In the genomic region with DNA sequence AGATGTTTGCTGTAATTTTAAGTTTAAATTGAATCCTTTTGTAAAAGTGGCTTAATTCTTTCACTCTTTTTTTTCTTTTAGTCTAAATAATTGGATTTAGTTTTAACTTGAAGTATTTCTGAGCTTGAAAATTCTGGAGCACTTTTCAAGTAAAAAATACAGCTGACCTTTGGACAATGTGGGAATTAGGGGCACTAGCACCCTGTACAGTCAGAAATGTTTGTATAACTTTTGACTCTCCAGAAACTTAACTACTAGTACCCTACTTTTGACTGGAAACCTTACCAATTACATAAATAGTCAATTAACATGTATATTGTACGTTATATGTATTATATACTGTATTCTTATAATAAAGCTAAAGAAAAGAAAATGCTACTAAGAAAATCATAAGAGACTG, we compare ENCODE assay signal across 2 cellular contexts.
TF ChIP-seq lines count a peak whose summit lies in the region.

No MANE protein-coding gene starts in this region.

TF ChIP-seq in HepG2, 621 proteins besides CTCF, POLR2A, EP300 and RAD21:
- TF ChIP-seq HNF4G (IDR thresholded peaks at IDR 0.05; ENCODE audit: borderline replicate concordance, low read depth, low read length) (peak; percentile 37; the same call in 1 of the 2 replicates), HNF4G (CRISPR knock-in tag; IDR thresholded peaks at IDR 0.05; ENCODE audit: borderline replicate concordance, low read depth) (no peak), HNF4A (CRISPR knock-in tag; IDR thresholded peaks at IDR 0.05) (peak; percentile 55), GATAD2A (CRISPR knock-in tag; IDR thresholded peaks at IDR 0.05) (0 out of 2 replicates have a peak, but pooled peaks have one; percentile 21), ZFP37 (CRISPR knock-in tag; IDR thresholded peaks at IDR 0.05; ENCODE audit: borderline replicate concordance) (no peak)
- TF ChIP-seq, protein P1, sequence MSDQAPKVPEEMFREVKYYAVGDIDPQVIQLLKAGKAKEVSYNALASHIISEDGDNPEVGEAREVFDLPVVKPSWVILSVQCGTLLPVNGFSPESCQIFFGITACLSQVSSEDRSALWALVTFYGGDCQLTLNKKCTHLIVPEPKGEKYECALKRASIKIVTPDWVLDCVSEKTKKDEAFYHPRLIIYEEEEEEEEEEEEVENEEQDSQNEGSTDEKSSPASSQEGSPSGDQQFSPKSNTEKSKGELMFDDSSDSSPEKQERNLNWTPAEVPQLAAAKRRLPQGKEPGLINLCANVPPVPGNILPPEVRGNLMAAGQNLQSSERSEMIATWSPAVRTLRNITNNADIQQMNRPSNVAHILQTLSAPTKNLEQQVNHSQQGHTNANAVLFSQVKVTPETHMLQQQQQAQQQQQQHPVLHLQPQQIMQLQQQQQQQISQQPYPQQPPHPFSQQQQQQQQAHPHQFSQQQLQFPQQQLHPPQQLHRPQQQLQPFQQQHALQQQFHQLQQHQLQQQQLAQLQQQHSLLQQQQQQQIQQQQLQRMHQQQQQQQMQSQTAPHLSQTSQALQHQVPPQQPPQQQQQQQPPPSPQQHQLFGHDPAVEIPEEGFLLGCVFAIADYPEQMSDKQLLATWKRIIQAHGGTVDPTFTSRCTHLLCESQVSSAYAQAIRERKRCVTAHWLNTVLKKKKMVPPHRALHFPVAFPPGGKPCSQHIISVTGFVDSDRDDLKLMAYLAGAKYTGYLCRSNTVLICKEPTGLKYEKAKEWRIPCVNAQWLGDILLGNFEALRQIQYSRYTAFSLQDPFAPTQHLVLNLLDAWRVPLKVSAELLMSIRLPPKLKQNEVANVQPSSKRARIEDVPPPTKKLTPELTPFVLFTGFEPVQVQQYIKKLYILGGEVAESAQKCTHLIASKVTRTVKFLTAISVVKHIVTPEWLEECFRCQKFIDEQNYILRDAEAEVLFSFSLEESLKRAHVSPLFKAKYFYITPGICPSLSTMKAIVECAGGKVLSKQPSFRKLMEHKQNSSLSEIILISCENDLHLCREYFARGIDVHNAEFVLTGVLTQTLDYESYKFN (CRISPR knock-in tag; conservative IDR thresholded peaks at IDR 0.05) = peak; percentile 52; the same call in 1 of the 2 replicates

TF ChIP-seq in GM23338, 12 proteins besides CTCF, POLR2A, EP300 and RAD21:
- TF ChIP-seq ZNF114 (CRISPR knock-in tag; IDR thresholded peaks at IDR 0.05) (no peak), ZNF331 (CRISPR knock-in tag; IDR thresholded peaks at IDR 0.05; ENCODE audit: low read depth) (no peak), EZH2 (IDR thresholded peaks at IDR 0.05; ENCODE audit: low read depth, unreplicated experiment) (no peak), CREB1 (CRISPR knock-in tag; IDR thresholded peaks at IDR 0.05; ENCODE audit: low read depth) (no peak), NANOG (IDR thresholded peaks at IDR 0.05; ENCODE audit: borderline replicate concordance) (no peak), POLR2AphosphoS5 (IDR thresholded peaks at IDR 0.05; ENCODE audit: low read depth) (no peak), STAT1 (IDR thresholded peaks at IDR 0.05; ENCODE audit: unreplicated experiment) (no peak), JUNB (IDR thresholded peaks at IDR 0.05; ENCODE audit: unreplicated experiment) (no peak), EZH2phosphoT487 (IDR thresholded peaks at IDR 0.05; ENCODE audit: unreplicated experiment) (no peak)
- TF ChIP-seq, protein P2, sequence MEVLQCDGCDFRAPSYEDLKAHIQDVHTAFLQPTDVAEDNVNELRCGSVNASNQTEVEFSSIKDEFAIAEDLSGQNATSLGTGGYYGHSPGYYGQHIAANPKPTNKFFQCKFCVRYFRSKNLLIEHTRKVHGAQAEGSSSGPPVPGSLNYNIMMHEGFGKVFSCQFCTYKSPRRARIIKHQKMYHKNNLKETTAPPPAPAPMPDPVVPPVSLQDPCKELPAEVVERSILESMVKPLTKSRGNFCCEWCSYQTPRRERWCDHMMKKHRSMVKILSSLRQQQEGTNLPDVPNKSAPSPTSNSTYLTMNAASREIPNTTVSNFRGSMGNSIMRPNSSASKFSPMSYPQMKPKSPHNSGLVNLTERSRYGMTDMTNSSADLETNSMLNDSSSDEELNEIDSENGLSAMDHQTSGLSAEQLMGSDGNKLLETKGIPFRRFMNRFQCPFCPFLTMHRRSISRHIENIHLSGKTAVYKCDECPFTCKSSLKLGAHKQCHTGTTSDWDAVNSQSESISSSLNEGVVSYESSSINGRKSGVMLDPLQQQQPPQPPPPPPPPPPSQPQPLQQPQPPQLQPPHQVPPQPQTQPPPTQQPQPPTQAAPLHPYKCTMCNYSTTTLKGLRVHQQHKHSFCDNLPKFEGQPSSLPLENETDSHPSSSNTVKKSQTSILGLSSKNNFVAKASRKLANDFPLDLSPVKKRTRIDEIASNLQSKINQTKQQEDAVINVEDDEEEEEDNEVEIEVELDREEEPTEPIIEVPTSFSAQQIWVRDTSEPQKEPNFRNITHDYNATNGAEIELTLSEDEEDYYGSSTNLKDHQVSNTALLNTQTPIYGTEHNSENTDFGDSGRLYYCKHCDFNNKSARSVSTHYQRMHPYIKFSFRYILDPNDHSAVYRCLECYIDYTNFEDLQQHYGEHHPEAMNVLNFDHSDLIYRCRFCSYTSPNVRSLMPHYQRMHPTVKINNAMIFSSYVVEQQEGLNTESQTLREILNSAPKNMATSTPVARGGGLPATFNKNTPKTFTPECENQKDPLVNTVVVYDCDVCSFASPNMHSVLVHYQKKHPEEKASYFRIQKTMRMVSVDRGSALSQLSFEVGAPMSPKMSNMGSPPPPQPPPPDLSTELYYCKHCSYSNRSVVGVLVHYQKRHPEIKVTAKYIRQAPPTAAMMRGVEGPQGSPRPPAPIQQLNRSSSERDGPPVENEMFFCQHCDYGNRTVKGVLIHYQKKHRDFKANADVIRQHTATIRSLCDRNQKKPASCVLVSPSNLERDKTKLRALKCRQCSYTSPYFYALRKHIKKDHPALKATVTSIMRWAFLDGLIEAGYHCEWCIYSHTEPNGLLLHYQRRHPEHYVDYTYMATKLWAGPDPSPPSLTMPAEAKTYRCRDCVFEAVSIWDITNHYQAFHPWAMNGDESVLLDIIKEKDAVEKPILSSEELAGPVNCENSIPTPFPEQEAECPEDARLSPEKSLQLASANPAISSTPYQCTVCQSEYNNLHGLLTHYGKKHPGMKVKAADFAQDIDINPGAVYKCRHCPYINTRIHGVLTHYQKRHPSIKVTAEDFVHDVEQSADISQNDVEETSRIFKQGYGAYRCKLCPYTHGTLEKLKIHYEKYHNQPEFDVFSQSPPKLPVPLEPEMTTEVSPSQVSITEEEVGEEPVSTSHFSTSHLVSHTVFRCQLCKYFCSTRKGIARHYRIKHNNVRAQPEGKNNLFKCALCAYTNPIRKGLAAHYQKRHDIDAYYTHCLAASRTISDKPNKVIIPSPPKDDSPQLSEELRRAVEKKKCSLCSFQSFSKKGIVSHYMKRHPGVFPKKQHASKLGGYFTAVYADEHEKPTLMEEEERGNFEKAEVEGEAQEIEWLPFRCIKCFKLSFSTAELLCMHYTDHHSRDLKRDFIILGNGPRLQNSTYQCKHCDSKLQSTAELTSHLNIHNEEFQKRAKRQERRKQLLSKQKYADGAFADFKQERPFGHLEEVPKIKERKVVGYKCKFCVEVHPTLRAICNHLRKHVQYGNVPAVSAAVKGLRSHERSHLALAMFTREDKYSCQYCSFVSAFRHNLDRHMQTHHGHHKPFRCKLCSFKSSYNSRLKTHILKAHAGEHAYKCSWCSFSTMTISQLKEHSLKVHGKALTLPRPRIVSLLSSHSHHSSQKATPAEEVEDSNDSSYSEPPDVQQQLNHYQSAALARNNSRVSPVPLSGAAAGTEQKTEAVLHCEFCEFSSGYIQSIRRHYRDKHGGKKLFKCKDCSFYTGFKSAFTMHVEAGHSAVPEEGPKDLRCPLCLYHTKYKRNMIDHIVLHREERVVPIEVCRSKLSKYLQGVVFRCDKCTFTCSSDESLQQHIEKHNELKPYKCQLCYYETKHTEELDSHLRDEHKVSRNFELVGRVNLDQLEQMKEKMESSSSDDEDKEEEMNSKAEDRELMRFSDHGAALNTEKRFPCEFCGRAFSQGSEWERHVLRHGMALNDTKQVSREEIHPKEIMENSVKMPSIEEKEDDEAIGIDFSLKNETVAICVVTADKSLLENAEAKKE (CRISPR knock-in tag; IDR thresholded peaks at IDR 0.05) = no peak
- TF ChIP-seq, protein P3, sequence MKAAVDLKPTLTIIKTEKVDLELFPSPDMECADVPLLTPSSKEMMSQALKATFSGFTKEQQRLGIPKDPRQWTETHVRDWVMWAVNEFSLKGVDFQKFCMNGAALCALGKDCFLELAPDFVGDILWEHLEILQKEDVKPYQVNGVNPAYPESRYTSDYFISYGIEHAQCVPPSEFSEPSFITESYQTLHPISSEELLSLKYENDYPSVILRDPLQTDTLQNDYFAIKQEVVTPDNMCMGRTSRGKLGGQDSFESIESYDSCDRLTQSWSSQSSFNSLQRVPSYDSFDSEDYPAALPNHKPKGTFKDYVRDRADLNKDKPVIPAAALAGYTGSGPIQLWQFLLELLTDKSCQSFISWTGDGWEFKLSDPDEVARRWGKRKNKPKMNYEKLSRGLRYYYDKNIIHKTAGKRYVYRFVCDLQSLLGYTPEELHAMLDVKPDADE (IDR thresholded peaks at IDR 0.05) = no peak
- TF ChIP-seq, protein P4, sequence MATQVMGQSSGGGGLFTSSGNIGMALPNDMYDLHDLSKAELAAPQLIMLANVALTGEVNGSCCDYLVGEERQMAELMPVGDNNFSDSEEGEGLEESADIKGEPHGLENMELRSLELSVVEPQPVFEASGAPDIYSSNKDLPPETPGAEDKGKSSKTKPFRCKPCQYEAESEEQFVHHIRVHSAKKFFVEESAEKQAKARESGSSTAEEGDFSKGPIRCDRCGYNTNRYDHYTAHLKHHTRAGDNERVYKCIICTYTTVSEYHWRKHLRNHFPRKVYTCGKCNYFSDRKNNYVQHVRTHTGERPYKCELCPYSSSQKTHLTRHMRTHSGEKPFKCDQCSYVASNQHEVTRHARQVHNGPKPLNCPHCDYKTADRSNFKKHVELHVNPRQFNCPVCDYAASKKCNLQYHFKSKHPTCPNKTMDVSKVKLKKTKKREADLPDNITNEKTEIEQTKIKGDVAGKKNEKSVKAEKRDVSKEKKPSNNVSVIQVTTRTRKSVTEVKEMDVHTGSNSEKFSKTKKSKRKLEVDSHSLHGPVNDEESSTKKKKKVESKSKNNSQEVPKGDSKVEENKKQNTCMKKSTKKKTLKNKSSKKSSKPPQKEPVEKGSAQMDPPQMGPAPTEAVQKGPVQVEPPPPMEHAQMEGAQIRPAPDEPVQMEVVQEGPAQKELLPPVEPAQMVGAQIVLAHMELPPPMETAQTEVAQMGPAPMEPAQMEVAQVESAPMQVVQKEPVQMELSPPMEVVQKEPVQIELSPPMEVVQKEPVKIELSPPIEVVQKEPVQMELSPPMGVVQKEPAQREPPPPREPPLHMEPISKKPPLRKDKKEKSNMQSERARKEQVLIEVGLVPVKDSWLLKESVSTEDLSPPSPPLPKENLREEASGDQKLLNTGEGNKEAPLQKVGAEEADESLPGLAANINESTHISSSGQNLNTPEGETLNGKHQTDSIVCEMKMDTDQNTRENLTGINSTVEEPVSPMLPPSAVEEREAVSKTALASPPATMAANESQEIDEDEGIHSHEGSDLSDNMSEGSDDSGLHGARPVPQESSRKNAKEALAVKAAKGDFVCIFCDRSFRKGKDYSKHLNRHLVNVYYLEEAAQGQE (IDR thresholded peaks at IDR 0.05; ENCODE audit: unreplicated experiment) = no peak
